Comparison of ENCODE assay signal across 27 cellular contexts in genomic region chr19:4689403-4689802, GRCh38.
"Had no signal": no experiment of that assay in that cellular context is flagged by ENCODE, and none has a peak within 500 bp of the region (broad histone marks: within the 10 kb centered on the region; RNA-seq: fewer than 3 reads in every experiment).

No MANE protein-coding gene starts in this region.

- H3K27me3 ChIP-seq: adrenal gland, body of pancreas, heart left ventricle had no signal

- H3K27ac Mint-ChIP-seq: activated CD4-positive, alpha-beta memory T cell treated with anti-CD3 and anti-CD28 coated beads for 36 hours; activated CD4-positive, alpha-beta T cell treated with anti-CD3 and anti-CD28 coated beads for 36 hours; activated CD4-positive, alpha-beta T cell treated with anti-CD3 and anti-CD28 coated beads, Interleukin-2, amount 10 ng/mL, durations not matched to agents 24 days and 14 days; activated CD8-positive, alpha-beta memory T cell treated with anti-CD3 and anti-CD28 coated beads, Interleukin-2, amount 10 ng/mL, durations not matched to agents 7 days and 5 days; activated CD8-positive, alpha-beta T cell treated with anti-CD3 and anti-CD28 coated beads, Interleukin-2, amount 10 ng/mL, durations not matched to agents 7 days and 5 days; activated naive CD4-positive, alpha-beta T cell treated with anti-CD3 and anti-CD28 coated beads for 36 hours; activated naive CD4-positive, alpha-beta T cell treated with anti-CD3 and anti-CD28 coated beads, Interleukin-2, amount 50 U/mL, for 24 hours; activated naive CD8-positive, alpha-beta T cell treated with anti-CD3 and anti-CD28 coated beads for 36 hours; activated naive CD8-positive, alpha-beta T cell treated with anti-CD3 and anti-CD28 coated beads, Interleukin-2, amount 50 U/mL, for 24 hours; activated T-helper 1 cell treated with anti-CD3 and anti-CD28 coated beads, Interleukin-12 subunit alpha, Interleukin-12 subunit beta, Interleukin-2, Interleukin-4 antibody, amounts not matched to agents 30 ng/mL and 10 ng/mL and 1 ng/mL, durations not matched to agents 14 hours and 24 hours and 36 hours; activated T-helper 2 cell treated with anti-CD3 and anti-CD28 coated beads, Interferon-gamma antibody, Interleukin-2, Interleukin-4, amounts not matched to agents 10 μg/mL and 5 μg/mL and 100 μg/mL, durations not matched to agents 14 hours and 24 hours and 36 hours had no signal

- H3K4me3 Mint-ChIP-seq: activated CD4-positive, alpha-beta memory T cell treated with anti-CD3 and anti-CD28 coated beads for 36 hours; activated CD4-positive, alpha-beta T cell treated with anti-CD3 and anti-CD28 coated beads for 36 hours; activated CD4-positive, alpha-beta T cell treated with anti-CD3 and anti-CD28 coated beads, Interleukin-2, amount 10 ng/mL, durations not matched to agents 24 days and 14 days; activated CD8-positive, alpha-beta memory T cell treated with anti-CD3 and anti-CD28 coated beads, Interleukin-2, amount 10 ng/mL, durations not matched to agents 7 days and 5 days; activated CD8-positive, alpha-beta T cell treated with anti-CD3 and anti-CD28 coated beads, Interleukin-2, amount 10 ng/mL, durations not matched to agents 7 days and 5 days; activated naive CD4-positive, alpha-beta T cell treated with anti-CD3 and anti-CD28 coated beads for 36 hours; activated naive CD4-positive, alpha-beta T cell treated with anti-CD3 and anti-CD28 coated beads, Interleukin-2, amount 50 U/mL, for 24 hours; activated naive CD8-positive, alpha-beta T cell treated with anti-CD3 and anti-CD28 coated beads for 36 hours; activated naive CD8-positive, alpha-beta T cell treated with anti-CD3 and anti-CD28 coated beads, Interleukin-2, amount 50 U/mL, for 24 hours; activated T-helper 1 cell treated with anti-CD3 and anti-CD28 coated beads, Interleukin-12 subunit alpha, Interleukin-12 subunit beta, Interleukin-2, Interleukin-4 antibody, amounts not matched to agents 30 ng/mL and 10 ng/mL and 1 ng/mL, durations not matched to agents 14 hours and 24 hours and 36 hours had no signal

- DNase-seq: activated CD4-positive, alpha-beta memory T cell treated with anti-CD3 and anti-CD28 coated beads for 36 hours; activated CD4-positive, alpha-beta T cell treated with anti-CD3 and anti-CD28 coated beads for 36 hours; activated CD4-positive, alpha-beta T cell treated with anti-CD3 and anti-CD28 coated beads, Interleukin-2, amount 10 ng/mL, durations not matched to agents 24 days and 14 days; activated CD4-positive, CD25-positive, alpha-beta regulatory T cell; activated CD4-positive, CD25-positive, alpha-beta regulatory T cell treated with anti-CD3 and anti-CD28 coated beads, Interleukin-2, amount 50 U/mL, for 72 hours; activated CD8-positive, alpha-beta memory T cell treated with anti-CD3 and anti-CD28 coated beads, Interleukin-2, amount 10 ng/mL, durations not matched to agents 7 days and 5 days; activated CD8-positive, alpha-beta memory T cell treated with anti-CD3 and anti-CD28 coated beads, Interleukin-2, amount 50 U/mL, for 4 hours; activated CD8-positive, alpha-beta T cell treated with anti-CD3 and anti-CD28 coated beads, Interleukin-2, amount 10 ng/mL, durations not matched to agents 7 days and 5 days; activated effector memory CD4-positive, alpha-beta T cell treated with anti-CD3 and anti-CD28 coated beads, Interleukin-2, amount 50 U/mL, for 16 hours; activated naive CD4-positive, alpha-beta T cell treated with anti-CD3 and anti-CD28 coated beads for 36 hours; activated naive CD8-positive, alpha-beta T cell treated with anti-CD3 and anti-CD28 coated beads for 36 hours; activated naive CD8-positive, alpha-beta T cell treated with anti-CD3 and anti-CD28 coated beads, Interleukin-2, amount 50 U/mL, for 24 hours; activated T-cell treated with anti-CD3 and anti-CD28 coated beads, Interleukin-2, amount 50 U/mL, for 1 hour; activated T-cell treated with anti-CD3 and anti-CD28 coated beads, Interleukin-2, amount 50 U/mL, for 48 hours; adrenal gland; amygdala; body of pancreas; caudate nucleus; cortex of kidney; effector CD8-positive, alpha-beta T cell; foreskin fibroblast; T-helper 2 cell had no signal

- H3K4me1 Mint-ChIP-seq: activated CD4-positive, alpha-beta T cell treated with anti-CD3 and anti-CD28 coated beads for 36 hours; activated CD4-positive, alpha-beta T cell treated with anti-CD3 and anti-CD28 coated beads, Interleukin-2, amount 10 ng/mL, durations not matched to agents 24 days and 14 days; activated CD8-positive, alpha-beta memory T cell treated with anti-CD3 and anti-CD28 coated beads, Interleukin-2, amount 10 ng/mL, durations not matched to agents 7 days and 5 days; activated naive CD4-positive, alpha-beta T cell treated with anti-CD3 and anti-CD28 coated beads, Interleukin-2, amount 50 U/mL, for 24 hours; activated naive CD8-positive, alpha-beta T cell treated with anti-CD3 and anti-CD28 coated beads for 36 hours; activated naive CD8-positive, alpha-beta T cell treated with anti-CD3 and anti-CD28 coated beads, Interleukin-2, amount 50 U/mL, for 24 hours had no signal

- H3K4me3 ChIP-seq: adrenal gland, body of pancreas, heart left ventricle had no signal

- H3K9me3 Mint-ChIP-seq: activated CD4-positive, alpha-beta memory T cell treated with anti-CD3 and anti-CD28 coated beads for 36 hours; activated CD4-positive, alpha-beta T cell treated with anti-CD3 and anti-CD28 coated beads, Interleukin-2, amount 10 ng/mL, durations not matched to agents 24 days and 14 days; activated naive CD4-positive, alpha-beta T cell treated with anti-CD3 and anti-CD28 coated beads for 36 hours; activated naive CD4-positive, alpha-beta T cell treated with anti-CD3 and anti-CD28 coated beads, Interleukin-2, amount 50 U/mL, for 24 hours; activated naive CD8-positive, alpha-beta T cell treated with anti-CD3 and anti-CD28 coated beads for 36 hours; activated naive CD8-positive, alpha-beta T cell treated with anti-CD3 and anti-CD28 coated beads, Interleukin-2, amount 50 U/mL, for 24 hours; activated T-helper 1 cell treated with anti-CD3 and anti-CD28 coated beads, Interleukin-12 subunit alpha, Interleukin-12 subunit beta, Interleukin-2, Interleukin-4 antibody, amounts not matched to agents 30 ng/mL and 10 ng/mL and 1 ng/mL, durations not matched to agents 14 hours and 24 hours and 36 hours; activated T-helper 2 cell treated with anti-CD3 and anti-CD28 coated beads, Interferon-gamma antibody, Interleukin-2, Interleukin-4, amounts not matched to agents 10 μg/mL and 5 μg/mL and 100 μg/mL, durations not matched to agents 14 hours and 24 hours and 36 hours had no signal

- H3K27me3 Mint-ChIP-seq: activated CD4-positive, alpha-beta memory T cell treated with anti-CD3 and anti-CD28 coated beads for 36 hours; activated CD4-positive, alpha-beta T cell treated with anti-CD3 and anti-CD28 coated beads for 36 hours; activated CD4-positive, alpha-beta T cell treated with anti-CD3 and anti-CD28 coated beads, Interleukin-2, amount 10 ng/mL, durations not matched to agents 24 days and 14 days; activated CD8-positive, alpha-beta memory T cell treated with anti-CD3 and anti-CD28 coated beads, Interleukin-2, amount 10 ng/mL, durations not matched to agents 7 days and 5 days; activated naive CD4-positive, alpha-beta T cell treated with anti-CD3 and anti-CD28 coated beads, Interleukin-2, amount 50 U/mL, for 24 hours; activated naive CD8-positive, alpha-beta T cell treated with anti-CD3 and anti-CD28 coated beads for 36 hours; activated naive CD8-positive, alpha-beta T cell treated with anti-CD3 and anti-CD28 coated beads, Interleukin-2, amount 50 U/mL, for 24 hours had no signal

- H3K4me1 ChIP-seq: adrenal gland, body of pancreas had no signal

- ATAC-seq: activated CD4-positive, alpha-beta T cell treated with anti-CD3 and anti-CD28 coated beads for 36 hours; activated CD8-positive, alpha-beta memory T cell treated with anti-CD3 and anti-CD28 coated beads, Interleukin-2, amount 10 ng/mL, durations not matched to agents 7 days and 5 days; activated CD8-positive, alpha-beta T cell treated with anti-CD3 and anti-CD28 coated beads, Interleukin-2, amount 10 ng/mL, durations not matched to agents 7 days and 5 days; activated naive CD8-positive, alpha-beta T cell treated with anti-CD3 and anti-CD28 coated beads, Interleukin-2, amount 50 U/mL, for 24 hours; body of pancreas; esophagus mucosa; heart left ventricle had no signal

- H3K27ac ChIP-seq: adrenal gland, body of pancreas, heart left ventricle had no signal

- H3K9me3 ChIP-seq: adrenal gland, body of pancreas, heart left ventricle had no signal
